15 cellular contexts compared by ENCODE assay signal in the genomic region with DNA sequence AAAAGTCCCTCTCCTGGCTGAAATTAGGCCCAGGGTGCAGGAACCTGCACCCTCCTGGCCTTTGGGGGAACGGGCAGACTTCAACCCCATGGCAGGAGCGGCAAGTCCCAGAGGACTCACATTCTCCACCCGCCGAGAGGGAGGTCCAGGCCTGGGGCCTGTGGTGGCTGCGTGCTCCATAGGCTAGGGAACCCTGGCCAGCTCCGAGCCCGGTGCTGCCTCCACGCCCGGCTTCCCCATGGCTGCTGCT. TPM values are rescaled to one million over a fixed set of nuclear protein-coding genes. Genes with fewer than 3 reads are reported as not detected.
DNase-seq lines count a peak whose midpoint lies in the region; ATAC-seq and TF ChIP-seq lines count a peak whose summit lies in the region.
"Had no signal": no experiment of that assay in that cellular context is flagged by ENCODE, and none has a peak within 500 bp of the region (broad histone marks: within the 10 kb centered on the region; RNA-seq: fewer than 3 reads in every experiment).

No MANE protein-coding gene starts in this region.

- H3K4me2 ChIP-seq in BLaER1 treated with 17β-estradiol and CSF1 and Interleukin-3, amounts not matched to agents 10 nM and 100 nM = peak overlapping the region; percentile 93 to 100 (median 100)

- H3K4me3 ChIP-seq in BLaER1 treated with 17β-estradiol and CSF1 and Interleukin-3, amounts not matched to agents 10 nM and 100 nM = peak overlapping the region in 6 of 10 experiments; percentile 70 to 75 (median 73); a peak in 5 of 20 replicates
- H3K4me3 ChIP-seq in H7 (ENCODE audit: insufficient read depth, low read depth, low read length) = peak overlapping the region; percentile 50
- H3K4me3 ChIP-seq: SK-N-MC had no signal

- peaks cover 3% of the 10 kb centered on the region for H3K36me3 Mint-ChIP-seq in activated B cell treated with CpG ODN at 0.5 μM for 24 hours (ENCODE audit: low read depth)
- no peaks in the 10 kb centered on the region for H3K36me3 Mint-ChIP-seq in mesothelial cell of epicardium
- H3K36me3 Mint-ChIP-seq: activated naive CD8-positive, alpha-beta T cell treated with anti-CD3 and anti-CD28 coated beads, Interleukin-2, amount 10 ng/mL, durations not matched to agents 7 days and 5 days had no signal

- intact Hi-C loops in activated B cell treated with CpG ODN at 0.5 μM for 24 hours (cut with micrococcal nuclease) = no loop called here

- peaks cover 10 to 22% (median 18%) of the 10 kb centered on the region in 11 experiments; a peak in 19 of 22 replicates for H3K36me3 ChIP-seq in BLaER1 treated with 17β-estradiol and CSF1 and Interleukin-3, amounts not matched to agents 10 nM and 100 nM
- H3K36me3 ChIP-seq in H7 (replicated peaks; ENCODE audit: control insufficient read depth, insufficient read depth, low read length) = no peaks in the 10 kb centered on the region
- H3K36me3 ChIP-seq: thyroid gland had no signal

- peak; percentile 87 for DNase-seq in H7
- DNase-seq in activated B cell treated with CpG ODN at 0.5 μM for 24 hours = no peak
- DNase-seq in mesothelial cell of epicardium (ENCODE audit: low spot score in 2 of 2, unreplicated experiment in 2 of 2) = no peak
- DNase-seq in stimulated activated naive CD4-positive, alpha-beta T cell (lab: John Stamatoyannopoulos, UW) = no peak
- no peak for DNase-seq in GM19238 (ENCODE audit: insufficient read length, low spot score)
- DNase-seq: activated CD4-positive, alpha-beta T cell treated with anti-CD3 and anti-CD28 coated beads, Interleukin-2, amount 50 U/mL, for 1 hour; dermis blood vessel endothelial cell; HFFc6; NCI-H446 treated with DMSO at 0.1 percent for 48 hours had no signal

- peak overlapping the region in 3 of 11 experiments; percentile 7 to 50 (median 48); a peak in 5 of 22 replicates for H3K9ac ChIP-seq in BLaER1 treated with 17β-estradiol and CSF1 and Interleukin-3, amounts not matched to agents 10 nM and 100 nM

- H4K20me1 ChIP-seq in BLaER1 treated with 17β-estradiol and CSF1 and Interleukin-3, amounts not matched to agents 10 nM and 100 nM = peaks cover 44 to 82% (median 76%) of the 10 kb centered on the region in 11 experiments; a peak in 21 of 22 replicates

- ATAC-seq in activated B cell treated with CpG ODN at 0.5 μM for 24 hours (ENCODE audit: low read depth) (no peak), HG03108 (IDR thresholded peaks at IDR 0.05; ENCODE audit: unreplicated experiment) (no peak), HG03196 (IDR thresholded peaks at IDR 0.05; ENCODE audit: unreplicated experiment) (no peak)

- no peak overlapping the region for H3K27ac ChIP-seq in BLaER1 treated with 17β-estradiol and CSF1 and Interleukin-3, amounts not matched to agents 10 nM and 100 nM
- H3K27ac ChIP-seq: SK-N-MC, thyroid gland had no signal

- H3K4me1 Mint-ChIP-seq in activated B cell treated with CpG ODN at 0.5 μM for 24 hours = peaks cover 4% of the 10 kb centered on the region
- H3K4me1 Mint-ChIP-seq in mesothelial cell of epicardium = no peaks in the 10 kb centered on the region
- H3K4me1 Mint-ChIP-seq: activated naive CD8-positive, alpha-beta T cell treated with anti-CD3 and anti-CD28 coated beads, Interleukin-2, amount 10 ng/mL, durations not matched to agents 7 days and 5 days had no signal

- no peak for TF ChIP-seq CTCF in activated B cell treated with CpG ODN at 0.5 μM for 24 hours (IDR thresholded peaks at IDR 0.05)
- no peak for TF ChIP-seq CTCF in mesothelial cell of epicardium (IDR thresholded peaks at IDR 0.05; ENCODE audit: unreplicated experiment)

- H3K9me3 Mint-ChIP-seq in activated B cell treated with CpG ODN at 0.5 μM for 24 hours (no peaks in the 10 kb centered on the region), mesothelial cell of epicardium (no peaks in the 10 kb centered on the region)
- H3K9me3 Mint-ChIP-seq: activated naive CD8-positive, alpha-beta T cell treated with anti-CD3 and anti-CD28 coated beads, Interleukin-2, amount 10 ng/mL, durations not matched to agents 7 days and 5 days; HFFc6 had no signal

- peaks cover 29 to 79% (median 75%) of the 10 kb centered on the region in 10 experiments for H3K4me1 ChIP-seq in BLaER1 treated with 17β-estradiol and CSF1 and Interleukin-3, amounts not matched to agents 10 nM and 100 nM

- POLR2A ChIA-PET in activated B cell treated with CpG ODN at 0.5 μM for 24 hours (lab: Charles Lee) = interaction anchor here (1.4 to 3.2 kb wide), 3 partner anchors 10 to 36 kb away, joined by 5 to 11 read pairs (median 7); a partner anchor contains a TSS

- H3K27me3 Mint-ChIP-seq in activated B cell treated with CpG ODN at 0.5 μM for 24 hours (no peaks in the 10 kb centered on the region), mesothelial cell of epicardium (ENCODE audit: low read depth) (peaks cover 18% of the 10 kb centered on the region)
- H3K27me3 Mint-ChIP-seq: activated naive CD8-positive, alpha-beta T cell treated with anti-CD3 and anti-CD28 coated beads, Interleukin-2, amount 10 ng/mL, durations not matched to agents 7 days and 5 days had no signal

- H3K9me3 ChIP-seq in BLaER1 treated with 17β-estradiol and CSF1 and Interleukin-3, amounts not matched to agents 10 nM and 100 nM (replicated peaks in 1 of 11) = no peaks in the 10 kb centered on the region
- H3K9me3 ChIP-seq: thyroid gland had no signal

- H3K27ac Mint-ChIP-seq in activated B cell treated with CpG ODN at 0.5 μM for 24 hours = peak overlapping the region; percentile 24
- no peak overlapping the region for H3K27ac Mint-ChIP-seq in mesothelial cell of epicardium
- H3K27ac Mint-ChIP-seq: activated naive CD8-positive, alpha-beta T cell treated with anti-CD3 and anti-CD28 coated beads, Interleukin-2, amount 10 ng/mL, durations not matched to agents 7 days and 5 days; HFFc6 had no signal

- peak overlapping the region; percentile 79 for H3K4me3 Mint-ChIP-seq in activated B cell treated with CpG ODN at 0.5 μM for 24 hours
- peak overlapping the region; percentile 60 for H3K4me3 Mint-ChIP-seq in mesothelial cell of epicardium

- CTCF ChIA-PET in activated B cell treated with CpG ODN at 0.5 μM for 24 hours (lab: Charles Lee) = interaction anchor here (2.0 kb wide), 1 partner anchor 14 kb away, joined by 4 read pairs; no protein-coding TSS in a partner anchor

- H3K27me3 ChIP-seq in BLaER1 treated with 17β-estradiol and CSF1 and Interleukin-3, amounts not matched to agents 10 nM and 100 nM = peaks cover 0 to 42% (median 0%) of the 10 kb centered on the region in 11 experiments; a peak in 7 of 22 replicates
- peaks cover 20% of the 10 kb centered on the region for H3K27me3 ChIP-seq in H7 (ENCODE audit: control insufficient read depth, insufficient read depth, low read length)
- H3K27me3 ChIP-seq: thyroid gland had no signal

RNA-seq across cellular contexts. Expression of a gene that starts 0.1 kb away (rescaled TPM):
- total RNA-seq in H7 (2014; rRNA removed; shearing (Covaris generic)) = 11.3 and 21.0 TPM in 2 replicates
- total RNA-seq in activated B cell treated with CpG ODN at 0.5 μM for 24 hours (4.8 and 7.8 TPM in 2 replicates), mesothelial cell of epicardium (2.5 to 3.2 TPM (median 2.7 TPM) in 3 replicates)

RNA-seq across cellular contexts. Expression of a gene that starts 0.8 kb away (rescaled TPM):
- total RNA-seq in H7 (2014; rRNA removed; shearing (Covaris generic)) = 26.6 and 33.1 TPM in 2 replicates
- total RNA-seq in activated B cell treated with CpG ODN at 0.5 μM for 24 hours (10.8 and 10.9 TPM in 2 replicates), mesothelial cell of epicardium (6.4 to 8.6 TPM (median 7.4 TPM) in 3 replicates)

RNA-seq across cellular contexts. Expression of a gene that starts 5.2 kb away (rescaled TPM):
- 22.6 and 29.8 TPM in 2 replicates for total RNA-seq in H7 (2014; rRNA removed; shearing (Covaris generic))
- 58.0 and 67.4 TPM in 2 replicates for total RNA-seq in activated B cell treated with CpG ODN at 0.5 μM for 24 hours
- 26.2 to 33.8 TPM (median 27.5 TPM) in 3 replicates for total RNA-seq in mesothelial cell of epicardium

RNA-seq across cellular contexts. Expression of a gene that starts 11.2 kb away (rescaled TPM):
- 49.6 and 64.2 TPM in 2 replicates for total RNA-seq in H7 (2014; rRNA removed; shearing (Covaris generic))
- total RNA-seq in activated B cell treated with CpG ODN at 0.5 μM for 24 hours (5.0 and 6.7 TPM in 2 replicates), mesothelial cell of epicardium (12.8 to 15.3 TPM (median 15.1 TPM) in 3 replicates)

RNA-seq across cellular contexts. Expression of a gene that starts 14.7 kb away (rescaled TPM):
- total RNA-seq in H7 (2014; rRNA removed; shearing (Covaris generic)) = 42.6 and 46.1 TPM in 2 replicates
- total RNA-seq in activated B cell treated with CpG ODN at 0.5 μM for 24 hours (42.4 and 43.1 TPM in 2 replicates), mesothelial cell of epicardium (39.9 to 46.0 TPM (median 45.1 TPM) in 3 replicates)
